In genomic region chr1:26278835-26279597, GRCh38 we compare ENCODE assay signal across 1 cellular context.
TF ChIP-seq lines count a peak whose summit lies in the region.

No MANE protein-coding gene starts in this region.

TF ChIP-seq in K562, 482 proteins besides CTCF, POLR2A, EP300 and RAD21 (continues in another document):
- TF ChIP-seq ILK (tag; IDR thresholded peaks at IDR 0.05; ENCODE audit: borderline replicate concordance, low read depth): no peak
- no peak for TF ChIP-seq NELFE (IDR thresholded peaks at IDR 0.05; ENCODE audit: insufficient read depth, insufficient read length)
- no peak for TF ChIP-seq NFXL1 (CRISPR knock-in tag; IDR thresholded peaks at IDR 0.05)
- TF ChIP-seq ZNF324 (CRISPR knock-in tag; IDR thresholded peaks at IDR 0.05): no peak
- no peak for TF ChIP-seq ZBTB17 (CRISPR knock-in tag; IDR thresholded peaks at IDR 0.05)
- no peak for TF ChIP-seq ZNF512 (tag; IDR thresholded peaks at IDR 0.05)
- no peak for TF ChIP-seq TAF9B (IDR thresholded peaks at IDR 0.05; ENCODE audit: partially characterized antibody)
- TF ChIP-seq GATA2 (CRISPR knock-in tag; IDR thresholded peaks at IDR 0.05): no peak
- no peak for TF ChIP-seq SIN3A (IDR thresholded peaks at IDR 0.05; ENCODE audit: borderline replicate concordance in 2 of 2, control insufficient read depth in 1 of 2, low read depth in 2 of 2, low read length in 2 of 2)
- no peak for TF ChIP-seq MTF1 (CRISPR knock-in tag; IDR thresholded peaks at IDR 0.05; ENCODE audit: borderline replicate concordance)
- 0 out of 2 replicates have a peak, but pooled peaks have one; percentile 16 for TF ChIP-seq NFRKB (IDR thresholded peaks at IDR 0.05; ENCODE audit: low read depth)
- TF ChIP-seq TCF15 (CRISPR knock-in tag; IDR thresholded peaks at IDR 0.05): no peak
- no peak; a peak in 1 of 4 replicates for TF ChIP-seq ZMIZ1 (IDR thresholded peaks at IDR 0.05; ENCODE audit: low read depth in 2 of 2, low read length in 2 of 2)
- TF ChIP-seq POLR2AphosphoS2 (IDR thresholded peaks at IDR 0.05; ENCODE audit: low read length): no peak
- TF ChIP-seq ZC3H8 (IDR thresholded peaks at IDR 0.05): no peak
- no peak for TF ChIP-seq ZFP91 (CRISPR knock-in tag; IDR thresholded peaks at IDR 0.05)
- TF ChIP-seq PCBP1 (IDR thresholded peaks at IDR 0.05; ENCODE audit: low read depth, low read length, poor library complexity, severe bottlenecking): no peak
- TF ChIP-seq REST (CRISPR knock-in tag; IDR thresholded peaks at IDR 0.05; ENCODE audit: low read depth): no peak
- no peak for TF ChIP-seq ARID1B (IDR thresholded peaks at IDR 0.05)
- TF ChIP-seq ZBTB7A (IDR thresholded peaks at IDR 0.05; ENCODE audit: borderline replicate concordance, control insufficient read depth, low read depth, low read length): no peak
- TF ChIP-seq BRF1 (IDR thresholded peaks at IDR 0.05; ENCODE audit: borderline replicate concordance, extremely low read depth, insufficient read length): no peak
- peak; percentile 41; the same call in 1 of the 2 replicates for TF ChIP-seq ATF3 (IDR thresholded peaks at IDR 0.05)
- TF ChIP-seq ATF3 (CRISPR knock-in tag; conservative IDR thresholded peaks at IDR 0.05): no peak
- TF ChIP-seq HSF4 (CRISPR knock-in tag; IDR thresholded peaks at IDR 0.05; ENCODE audit: borderline replicate concordance): no peak
- TF ChIP-seq ZNF511 (CRISPR knock-in tag; IDR thresholded peaks at IDR 0.05): no peak
- no peak for TF ChIP-seq ZNF77 (CRISPR knock-in tag; IDR thresholded peaks at IDR 0.05)
- no peak for TF ChIP-seq WHSC1 (IDR thresholded peaks at IDR 0.05; ENCODE audit: low read length)
- TF ChIP-seq GABPB2 (CRISPR knock-in tag; conservative IDR thresholded peaks at IDR 0.05): peak; percentile 64; the same call in 1 of the 2 replicates
- TF ChIP-seq SLC30A9 (CRISPR knock-in tag; IDR thresholded peaks at IDR 0.05): no peak
- TF ChIP-seq ZFP30 (CRISPR knock-in tag; IDR thresholded peaks at IDR 0.05; ENCODE audit: borderline replicate concordance): no peak
- peak; percentile 72; the same call in 1 of the 2 replicates for TF ChIP-seq ZSCAN29 (IDR thresholded peaks at IDR 0.05)
- no peak for TF ChIP-seq OTX1 (CRISPR knock-in tag; IDR thresholded peaks at IDR 0.05)
- TF ChIP-seq SREBF2 (CRISPR knock-in tag; IDR thresholded peaks at IDR 0.05): no peak
- 0 out of 2 replicates have a peak, but pooled peaks have one; percentile 27 for TF ChIP-seq ZNF584 (CRISPR knock-in tag; IDR thresholded peaks at IDR 0.05; ENCODE audit: low read depth)
- TF ChIP-seq CREM (IDR thresholded peaks at IDR 0.05; ENCODE audit: low read depth): peak; percentile 19
- peak; percentile 37; the same call in 1 of the 2 replicates for TF ChIP-seq SMARCA4 (IDR thresholded peaks at IDR 0.05)
- no peak for TF ChIP-seq MYNN (IDR thresholded peaks at IDR 0.05)
- no peak for TF ChIP-seq MYNN (CRISPR knock-in tag; IDR thresholded peaks at IDR 0.05)
- TF ChIP-seq SPI1 (IDR thresholded peaks at IDR 0.05; ENCODE audit: borderline replicate concordance, low read depth, low read length): peak; percentile 75; the same call in 1 of the 2 replicates
- TF ChIP-seq HIVEP1 (CRISPR knock-in tag; IDR thresholded peaks at IDR 0.05): no peak
- no peak for TF ChIP-seq ZNF766 (CRISPR knock-in tag; conservative IDR thresholded peaks at IDR 0.05)
- peak in 1 of 3 experiments; percentile 3 for TF ChIP-seq YY1 (IDR thresholded peaks at IDR 0.05; ENCODE audit: borderline replicate concordance in 1 of 3, control insufficient read depth in 1 of 3, extremely low read depth in 1 of 3, insufficient read depth in 3 of 3, insufficient read length in 1 of 3, insufficient replicate concordance in 2 of 3, low read depth in 1 of 3, low read length in 2 of 3)
- no peak for TF ChIP-seq RREB1 (CRISPR knock-in tag; IDR thresholded peaks at IDR 0.05)
- TF ChIP-seq BCOR (IDR thresholded peaks at IDR 0.05): 0 out of 2 replicates have a peak, but pooled peaks have one; percentile 10
